16 cellular contexts compared by ENCODE assay signal in genomic region chr2:43230481-43230880, GRCh38. TPM values are rescaled to one million over a fixed set of nuclear protein-coding genes. Genes with fewer than 3 reads are reported as not detected.
DNase-seq lines count a peak whose midpoint lies in the region; ATAC-seq, FAIRE-seq and TF ChIP-seq lines count a peak whose summit lies in the region.
"Had no signal": no experiment of that assay in that cellular context is flagged by ENCODE, and none has a peak within 500 bp of the region (broad histone marks: within the 10 kb centered on the region; RNA-seq: fewer than 3 reads in every experiment).

No MANE protein-coding gene starts in this region.

- DNase-seq in HepG2 (ENCODE audit: low spot score), result no peak
- no peak for DNase-seq in right lobe of liver
- DNase-seq in OCI-LY7 (ENCODE audit: low spot score), result peak; percentile 92
- peak; percentile 20 for DNase-seq in lower lobe of right lung
- no peak for DNase-seq in activated T-helper 2 cell treated with anti-CD3 and anti-CD28 coated beads, Interferon-gamma antibody, Interleukin-2, Interleukin-4, amounts not matched to agents 10 μg/mL and 5 μg/mL and 100 μg/mL, durations not matched to agents 14 hours and 24 hours and 36 hours (ENCODE audit: low spot score)
- no peak for DNase-seq in gastrocnemius medialis
- no peak for DNase-seq in NCI-H774 (lab: John Stamatoyannopoulos, UW)
- no peak for DNase-seq in sigmoid colon
- DNase-seq: ACHN; activated CD4-positive, CD25-positive, alpha-beta regulatory T cell; activated effector memory CD4-positive, alpha-beta T cell treated with Interleukin-2 at 50 U/mL for 16 hours; cerebellar nuclear complex; HFFc6; left lung; NCI-H1930 had no signal

- H3K4me2 ChIP-seq in HepG2 (ENCODE audit: low read depth, low read length) (no peak overlapping the region), OCI-LY7 (ENCODE audit: low read length) (peak overlapping the region; percentile 55)

- no TSS peak for BruUV-seq in HepG2 (replicated peaks; lab: Mats Ljungman, UMichigan)
- no TSS peak for BruUV-seq in OCI-LY7 (replicated peaks; lab: Mats Ljungman, UMichigan)

- no peaks in the 10 kb centered on the region for H3K9me2 ChIP-seq in OCI-LY7 (ENCODE audit: insufficient read depth, low read length)

- 93% methylated on average over 4 of the region's 4 CpGs for WGBS in HepG2 (ENCODE audit: low lambda C conversion rate)
- WGBS in right lobe of liver (ENCODE audit: insufficient coverage, low coverage, low lambda C conversion rate, missing lambda C conversion rate), result 89% methylated on average over 4 of the region's 4 CpGs
- whole genome bisulfite sequencing in sigmoid colon, 2 donors, result 24 to 54% methylated on average over 4 of the region's 4 CpGs

- ATAC-seq in HepG2, result no peak
- no peak for ATAC-seq in right lobe of liver
- ATAC-seq in lower lobe of right lung, result no peak
- ATAC-seq in gastrocnemius medialis, result no peak
- ATAC-seq: left lung had no signal

- TF ChIP-seq EP300 in HepG2 (IDR thresholded peaks at IDR 0.05; ENCODE audit: low read depth in 2 of 2, low read length in 2 of 2), result no peak
- TF ChIP-seq EP300 in HepG2 (CRISPR knock-in tag; IDR thresholded peaks at IDR 0.05; ENCODE audit: borderline replicate concordance), result no peak
- no peak for TF ChIP-seq EP300 in sigmoid colon (IDR thresholded peaks at IDR 0.05)

- H3K4me3 ChIP-seq in HepG2 (replicated peaks in 1 of 3; ENCODE audit: insufficient read depth in 1 of 3, low read depth in 2 of 3, low read length in 3 of 3) (no peak overlapping the region), right lobe of liver (no peak overlapping the region), OCI-LY7 (ENCODE audit: low read depth, low read length, poor library complexity, severe bottlenecking) (peak overlapping the region; percentile 30), lower lobe of right lung (no peak overlapping the region), gastrocnemius medialis (no peak overlapping the region), sigmoid colon (no peak overlapping the region)
- H3K4me3 ChIP-seq: left lung had no signal

- no peak for TF ChIP-seq RAD21 in HepG2 (CRISPR knock-in tag; IDR thresholded peaks at IDR 0.05)

- CTCF ChIA-PET in HepG2 (lab: Yijun Ruan, JAX; ENCODE audit: low intra/inter-chr PET ratio, low total read pairs) (interaction anchor here (1.8 to 4.9 kb wide), 4 partner anchors 99 to 402 kb away, joined by 10 to 34 read pairs (median 16); no protein-coding TSS in a partner anchor), OCI-LY7 (lab: Charles Lee; ENCODE audit: unreplicated experiment) (interaction anchor here (0.6 to 5.5 kb wide), 2 partner anchors 103 to 237 kb away, joined by 3 to 30 read pairs; no protein-coding TSS in a partner anchor)

- H3K27me3 ChIP-seq in HepG2 (ENCODE audit: control insufficient read depth in 1 of 2, insufficient read depth in 2 of 2, low read length in 2 of 2) (no peaks in the 10 kb centered on the region), right lobe of liver (no peaks in the 10 kb centered on the region), lower lobe of right lung (ENCODE audit: low read depth) (no peaks in the 10 kb centered on the region), gastrocnemius medialis (no peaks in the 10 kb centered on the region), sigmoid colon (no peaks in the 10 kb centered on the region)
- H3K27me3 ChIP-seq: left lung had no signal

- H3K36me3 Mint-ChIP-seq in activated T-helper 2 cell treated with anti-CD3 and anti-CD28 coated beads, Interferon-gamma antibody, Interleukin-2, Interleukin-4, amounts not matched to agents 10 μg/mL and 5 μg/mL and 100 μg/mL, durations not matched to agents 14 hours and 24 hours and 36 hours (ENCODE audit: low read depth), result peaks cover 22% of the 10 kb centered on the region

- H4K20me1 ChIP-seq in HepG2 (ENCODE audit: insufficient read depth, low read length) (peaks cover 7% of the 10 kb centered on the region; the same call in 1 of the 2 replicates), OCI-LY7 (ENCODE audit: insufficient read depth, low read length) (no peaks in the 10 kb centered on the region)

- no peak overlapping the region for H2AFZ ChIP-seq in HepG2 (ENCODE audit: low read length)
- H2AFZ ChIP-seq in OCI-LY7 (ENCODE audit: low read length), result no peak overlapping the region

- no peaks in the 10 kb centered on the region for H3K9me3 Mint-ChIP-seq in activated T-helper 2 cell treated with anti-CD3 and anti-CD28 coated beads, Interferon-gamma antibody, Interleukin-2, Interleukin-4, amounts not matched to agents 10 μg/mL and 5 μg/mL and 100 μg/mL, durations not matched to agents 14 hours and 24 hours and 36 hours
- H3K9me3 Mint-ChIP-seq: HFFc6 had no signal

- H3K9ac ChIP-seq in HepG2 (ENCODE audit: insufficient read depth, low read depth, low read length), result no peak overlapping the region

- intact Hi-C loops in HepG2 (cut with micrococcal nuclease; ENCODE audit: unreplicated experiment), result loop anchor here (1.0 kb wide), 1 partner anchor 254 kb away; no protein-coding TSS in a partner anchor
- intact Hi-C loops in right lobe of liver (cut with DNase I), result loop anchor here in 1 of 2 donors (10.0 kb wide), 4 partner anchors 254 to 396 kb away; no protein-coding TSS in a partner anchor
- intact Hi-C loops in OCI-LY7 (cut with micrococcal nuclease; ENCODE audit: unreplicated experiment), result loop anchor here (2.0 kb wide), 1 partner anchor 312 kb away; no protein-coding TSS in a partner anchor
- intact Hi-C loops in lower lobe of right lung (cut with DNase I), result no loop called here
- intact Hi-C loops in activated T-helper 2 cell treated with anti-CD3 and anti-CD28 coated beads, Interferon-gamma antibody, Interleukin-2, Interleukin-4, amounts not matched to agents 10 μg/mL and 5 μg/mL and 100 μg/mL, durations not matched to agents 14 hours and 24 hours and 36 hours (cut with micrococcal nuclease), result no loop called here
- intact Hi-C loops in gastrocnemius medialis (cut with DNase I; ENCODE audit: low total_unique reads), result loop anchor here (10.0 kb wide), 1 partner anchor 376 kb away; no protein-coding TSS in a partner anchor
- intact Hi-C loops in sigmoid colon (cut with DNase I), result no loop called here

- H3K36me3 ChIP-seq in HepG2 (replicated peaks in 1 of 2; ENCODE audit: control insufficient read depth in 1 of 2, insufficient read depth in 2 of 2, low read length in 2 of 2) (peaks cover 0 to 11% of the 10 kb centered on the region in 2 experiments; a peak in 2 of 5 replicates), right lobe of liver (peaks cover 0 to under 1% (median 0%) of the 10 kb centered on the region in 4 donors), OCI-LY7 (ENCODE audit: insufficient read depth, low read length) (peaks cover 9% of the 10 kb centered on the region; the same call in 1 of the 2 replicates), lower lobe of right lung (peaks cover 18% of the 10 kb centered on the region), gastrocnemius medialis (peaks cover 0 to 5% of the 10 kb centered on the region in 2 donors), sigmoid colon (peaks cover 0 to 8% (median under 1%) of the 10 kb centered on the region in 4 donors)

- H3K79me2 ChIP-seq in HepG2 (ENCODE audit: insufficient read depth, low read length) (peaks cover 10% of the 10 kb centered on the region), OCI-LY7 (ENCODE audit: insufficient read depth, low read depth, low read length) (peaks cover 7% of the 10 kb centered on the region; the same call in 1 of the 2 replicates)

- in situ Hi-C loops in HepG2 (cut with HindIII; ENCODE audit: extremely low pct_ligation_motif_present, low pct_unique_long_range_greater_than_20kb) (loop anchor here (5.0 kb wide), 1 partner anchor 252 kb away; no protein-coding TSS in a partner anchor), gastrocnemius medialis (cut with MboI; ENCODE audit: low sequenced_read_pairs in 4 of 4) (loop anchor here (5.0 to 25.0 kb wide), 9 partner anchors 103 to 406 kb away; no protein-coding TSS in a partner anchor)

- H3K4me1 Mint-ChIP-seq in activated T-helper 2 cell treated with anti-CD3 and anti-CD28 coated beads, Interferon-gamma antibody, Interleukin-2, Interleukin-4, amounts not matched to agents 10 μg/mL and 5 μg/mL and 100 μg/mL, durations not matched to agents 14 hours and 24 hours and 36 hours (ENCODE audit: low read depth), result peaks cover 20% of the 10 kb centered on the region

- H3K4me3 Mint-ChIP-seq in activated T-helper 2 cell treated with anti-CD3 and anti-CD28 coated beads, Interferon-gamma antibody, Interleukin-2, Interleukin-4, amounts not matched to agents 10 μg/mL and 5 μg/mL and 100 μg/mL, durations not matched to agents 14 hours and 24 hours and 36 hours (ENCODE audit: low read depth), result no peak overlapping the region
- H3K4me3 Mint-ChIP-seq: HFFc6 had no signal

- H3K4me1 ChIP-seq in HepG2 (ENCODE audit: insufficient read depth, low read length) (peaks cover 46% of the 10 kb centered on the region), right lobe of liver (peaks cover 0 to 20% (median 13%) of the 10 kb centered on the region in 4 donors), OCI-LY7 (ENCODE audit: insufficient read depth, low read length, poor library complexity, severe bottlenecking) (peaks cover 67% of the 10 kb centered on the region), lower lobe of right lung (peaks cover 23% of the 10 kb centered on the region), gastrocnemius medialis (peaks cover 12 to 23% of the 10 kb centered on the region in 2 donors), sigmoid colon (peaks cover 0 to 38% (median 24%) of the 10 kb centered on the region in 4 donors)

- POLR2A ChIA-PET in HepG2 (lab: Yijun Ruan, JAX), result interaction anchor here (1.4 kb wide), 1 partner anchor 10 kb away, joined by 3 read pairs; no protein-coding TSS in a partner anchor
- POLR2A ChIA-PET in OCI-LY7 (lab: Charles Lee), result interaction anchor here (0.6 kb wide), 1 partner anchor 237 kb away, joined by 6 read pairs; no protein-coding TSS in a partner anchor

- H3K9me3 ChIP-seq in HepG2 (ENCODE audit: low read length), result no peaks in the 10 kb centered on the region
- no peaks in the 10 kb centered on the region for H3K9me3 ChIP-seq in right lobe of liver
- H3K9me3 ChIP-seq in OCI-LY7 (ENCODE audit: low read length), result no peaks in the 10 kb centered on the region
- no peaks in the 10 kb centered on the region for H3K9me3 ChIP-seq in lower lobe of right lung
- no peaks in the 10 kb centered on the region for H3K9me3 ChIP-seq in gastrocnemius medialis
- no peaks in the 10 kb centered on the region for H3K9me3 ChIP-seq in sigmoid colon
- H3K9me3 ChIP-seq: left lung had no signal

- FAIRE-seq in HepG2 (lab: Jason Lieb, UNC), result no peak
- FAIRE-seq: HTR-8/SVneo had no signal

- no peak overlapping the region for H3K27ac Mint-ChIP-seq in activated T-helper 2 cell treated with anti-CD3 and anti-CD28 coated beads, Interferon-gamma antibody, Interleukin-2, Interleukin-4, amounts not matched to agents 10 μg/mL and 5 μg/mL and 100 μg/mL, durations not matched to agents 14 hours and 24 hours and 36 hours
- H3K27ac Mint-ChIP-seq: HFFc6 had no signal

- H3K27ac ChIP-seq in HepG2 (ENCODE audit: extremely low read length, insufficient read depth, low read length) (no peak overlapping the region), right lobe of liver (no peak overlapping the region), OCI-LY7 (ENCODE audit: low read depth, low read length, poor library complexity, severe bottlenecking) (peak overlapping the region; percentile 82), lower lobe of right lung (peak overlapping the region; percentile 31), gastrocnemius medialis (peak overlapping the region in 1 of 4 donors; percentile 25), sigmoid colon (peak overlapping the region in 2 of 4 donors; percentile 14 to 100)

- no peaks in the 10 kb centered on the region for H3K27me3 Mint-ChIP-seq in activated T-helper 2 cell treated with anti-CD3 and anti-CD28 coated beads, Interferon-gamma antibody, Interleukin-2, Interleukin-4, amounts not matched to agents 10 μg/mL and 5 μg/mL and 100 μg/mL, durations not matched to agents 14 hours and 24 hours and 36 hours (ENCODE audit: low read depth)

- TF ChIP-seq POLR2A in HepG2 (IDR thresholded peaks at IDR 0.05; ENCODE audit: insufficient read depth in 1 of 2, low read depth in 2 of 2, low read length in 2 of 2) (no peak), right lobe of liver (IDR thresholded peaks at IDR 0.05) (no peak), gastrocnemius medialis (IDR thresholded peaks at IDR 0.05) (no peak), sigmoid colon (IDR thresholded peaks at IDR 0.05) (no peak)

- TF ChIP-seq CTCF in HepG2 (CRISPR knock-in tag; IDR thresholded peaks at IDR 0.05), result peak; percentile 30; the same call in 1 of the 2 replicates
- no peak for TF ChIP-seq CTCF in right lobe of liver (IDR thresholded peaks at IDR 0.05)
- peak; percentile 14; the same call in 1 of the 2 replicates for TF ChIP-seq CTCF in OCI-LY7 (conservative IDR thresholded peaks at IDR 0.05; ENCODE audit: low read length)
- no peak for TF ChIP-seq CTCF in lower lobe of right lung (IDR thresholded peaks at IDR 0.05)
- TF ChIP-seq CTCF in gastrocnemius medialis (IDR thresholded peaks at IDR 0.05 in 4 of 5, conservative IDR thresholded peaks at IDR 0.05 in 1 of 5), result no peak
- peak in 1 of 4 experiments; percentile 10 for TF ChIP-seq CTCF in sigmoid colon (IDR thresholded peaks at IDR 0.05)

RNA-seq across cellular contexts. Expression of gene ZFP36L2, which starts 4.1 kb away (rescaled TPM):
- total RNA-seq in HepG2 (2016; rRNA removed; fragmentation: Illumina TruSeq; extraction: Trizol), result 21.8 and 32.5 TPM in 2 replicates
- total RNA-seq in HepG2 (2016; cell fraction: cytosol; rRNA removed; fragmentation: Illumina TruSeq; extraction: Trizol; ENCODE audit: low read depth), result 10.9 and 11.1 TPM in 2 replicates
- 20.7 and 30.7 TPM in 2 replicates for total RNA-seq in HepG2 (2016; cell fraction: insoluble cytoplasmic fraction; rRNA removed; fragmentation: Illumina TruSeq; extraction: Trizol)
- total RNA-seq in HepG2 (2016; cell fraction: membrane; rRNA removed; fragmentation: Illumina TruSeq; extraction: Trizol), result 45.2 and 45.6 TPM in 2 replicates
- total RNA-seq in HepG2 (2016; cell fraction: nucleus; rRNA removed; fragmentation: Illumina TruSeq; extraction: Trizol), result 28.9 and 31.5 TPM in 2 replicates
- 11.2 and 12.5 TPM in 2 replicates for polyA plus RNA-seq in HepG2 (2011; rRNA removed)
- 6.8 and 9.1 TPM in 2 replicates for polyA plus RNA-seq in HepG2 (2011; cell fraction: cytosol; rRNA removed)
- 13.5 and 16.7 TPM in 2 replicates for polyA plus RNA-seq in HepG2 (2011; cell fraction: nucleus; rRNA removed)
- 52.4 and 60.8 TPM in 2 replicates for polyA plus RNA-seq in HepG2 (2012)
- polyA plus RNA-seq in HepG2 (2016; cell fraction: cytosol; fragmentation: Illumina TruSeq; extraction: Trizol; ENCODE audit: low read depth), result 10.6 and 12.4 TPM in 2 replicates
- polyA plus RNA-seq in HepG2 (2016; cell fraction: insoluble cytoplasmic fraction; fragmentation: Illumina TruSeq; extraction: Trizol; ENCODE audit: low read depth), result 78.1 and 90.4 TPM in 2 replicates
- polyA plus RNA-seq in HepG2 (2016; cell fraction: membrane; fragmentation: Illumina TruSeq; extraction: Trizol; ENCODE audit: low read depth), result 44.3 and 47.5 TPM in 2 replicates
- polyA plus RNA-seq in HepG2 (2016; cell fraction: nucleus; fragmentation: Illumina TruSeq; extraction: Trizol; ENCODE audit: insufficient read depth, low read depth), result 95.3 and 99.0 TPM in 2 replicates
- 3.9 and 12.4 TPM in 2 replicates for polyA minus RNA-seq in HepG2 (2011; rRNA and poly(A)+ RNA removed; ENCODE audit: low replicate concordance)
- 25.5 and 27.1 TPM in 2 replicates for polyA minus RNA-seq in HepG2 (2011; cell fraction: cytosol; rRNA and poly(A)+ RNA removed)
- polyA minus RNA-seq in HepG2 (2011; cell fraction: nucleus; rRNA and poly(A)+ RNA removed), result 10.1 and 12.1 TPM in 2 replicates
- total RNA-seq in right lobe of liver, result 10 to 100 TPM; 20.8 to 50.0 (median 33.6) TPM
- total RNA-seq in OCI-LY7 (2014; rRNA removed; shearing (Covaris generic)), result 6.8 and 7.0 TPM in 2 replicates
- 37.2 and 43.8 TPM in 2 replicates for total RNA-seq in OCI-LY7 (2022)
- total RNA-seq in lower lobe of right lung, result 136 TPM
- total RNA-seq in activated T-helper 2 cell treated with anti-CD3 and anti-CD28 coated beads, Interferon-gamma antibody, Interleukin-2, Interleukin-4, amounts not matched to agents 10 μg/mL and 5 μg/mL and 100 μg/mL, durations not matched to agents 14 hours and 24 hours and 36 hours, result 114 TPM in 2 replicates
- total RNA-seq in gastrocnemius medialis, result 10 to 100 TPM; 15.5 to 58.6 (median 44.8) TPM
- 100 to 1,000 TPM in 1 of 4 donors, 10 to 100 TPM in 3; 59.8 to 115 (median 72.3) TPM for total RNA-seq in sigmoid colon
- 100 to 1,000 TPM in 2 of 3 donors, 10 to 100 TPM in 1; 97.3 to 120 (median 116) TPM for polyA plus RNA-seq in sigmoid colon

Comparison
In these comparisons a context has a peak if more than half of its experiments do, and no peak if none do; other contexts are left out.
1. CTCF ChIP-seq: peak in HepG2 (single experiment) and OCI-LY7 (single experiment); none in right lobe of liver (0 of 4), lower lobe of right lung (single experiment) and gastrocnemius medialis (0 of 5).
2. DNase-seq: peak in OCI-LY7 (single experiment) and lower lobe of right lung (single experiment); none in HepG2 (single experiment), right lobe of liver (0 of 3), activated T-helper 2 cell treated with anti-CD3 and anti-CD28 coated beads, Interferon-gamma antibody, Interleukin-2, Interleukin-4, amounts not matched to agents 10 μg/mL and 5 μg/mL and 100 μg/mL, durations not matched to agents 14 hours and 24 hours and 36 hours (single experiment), gastrocnemius medialis (0 of 2), NCI-H774 (single experiment) and sigmoid colon (single experiment).
3. H3K27ac ChIP-seq: peak in OCI-LY7 (single experiment) and lower lobe of right lung (single experiment); none in HepG2 (single experiment) and right lobe of liver (0 of 3).
4. intact Hi-C loops: an anchor here in HepG2 (1.0 kb wide), OCI-LY7 (2.0 kb wide) and gastrocnemius medialis (10.0 kb wide); none called in lower lobe of right lung, activated T-helper 2 cell treated with anti-CD3 and anti-CD28 coated beads, Interferon-gamma antibody, Interleukin-2, Interleukin-4, amounts not matched to agents 10 μg/mL and 5 μg/mL and 100 μg/mL, durations not matched to agents 14 hours and 24 hours and 36 hours and sigmoid colon.